Comparison of ENCODE assay signal across 1 cellular context in the genomic region with DNA sequence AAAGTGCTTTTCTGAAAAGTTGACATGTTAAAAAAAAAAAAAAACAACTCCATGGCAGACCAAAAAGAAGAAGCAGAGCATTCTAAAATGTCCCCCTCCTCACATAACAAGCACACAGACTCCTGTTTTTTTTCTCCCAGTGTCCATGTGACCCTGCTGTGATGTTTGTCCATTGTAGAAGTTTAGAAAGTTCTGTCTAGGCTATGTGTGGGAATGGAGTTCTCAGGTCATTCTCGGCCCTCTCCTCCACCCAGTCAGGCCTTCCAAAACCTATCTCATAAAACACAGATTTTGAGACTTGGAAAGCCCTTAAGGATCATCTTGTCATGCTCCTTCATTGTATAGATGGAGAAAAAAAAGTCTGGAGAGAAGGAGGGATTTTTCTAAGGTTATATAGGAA.
TF ChIP-seq lines count a peak whose summit lies in the region.

No MANE protein-coding gene starts in this region.

TF ChIP-seq in K562, 482 proteins besides CTCF, POLR2A, EP300 and RAD21:
- TF ChIP-seq NELFE (IDR thresholded peaks at IDR 0.05; ENCODE audit: insufficient read depth, insufficient read length) (no peak), ZNF408 (CRISPR knock-in tag; IDR thresholded peaks at IDR 0.05; ENCODE audit: low read depth) (no peak), LARP7 (IDR thresholded peaks at IDR 0.05) (no peak), BRD4 (IDR thresholded peaks at IDR 0.05) (0 out of 2 replicates have a peak, but pooled peaks have one; percentile 8), GABPB2 (CRISPR knock-in tag; conservative IDR thresholded peaks at IDR 0.05) (no peak), ZBED1 (IDR thresholded peaks at IDR 0.05) (no peak)
- TF ChIP-seq, protein P1, sequence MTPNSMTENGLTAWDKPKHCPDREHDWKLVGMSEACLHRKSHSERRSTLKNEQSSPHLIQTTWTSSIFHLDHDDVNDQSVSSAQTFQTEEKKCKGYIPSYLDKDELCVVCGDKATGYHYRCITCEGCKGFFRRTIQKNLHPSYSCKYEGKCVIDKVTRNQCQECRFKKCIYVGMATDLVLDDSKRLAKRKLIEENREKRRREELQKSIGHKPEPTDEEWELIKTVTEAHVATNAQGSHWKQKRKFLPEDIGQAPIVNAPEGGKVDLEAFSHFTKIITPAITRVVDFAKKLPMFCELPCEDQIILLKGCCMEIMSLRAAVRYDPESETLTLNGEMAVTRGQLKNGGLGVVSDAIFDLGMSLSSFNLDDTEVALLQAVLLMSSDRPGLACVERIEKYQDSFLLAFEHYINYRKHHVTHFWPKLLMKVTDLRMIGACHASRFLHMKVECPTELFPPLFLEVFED (CRISPR knock-in tag; conservative IDR thresholded peaks at IDR 0.05) = no peak
